ENCODE assay signal across 8 cellular contexts in the genomic region with DNA sequence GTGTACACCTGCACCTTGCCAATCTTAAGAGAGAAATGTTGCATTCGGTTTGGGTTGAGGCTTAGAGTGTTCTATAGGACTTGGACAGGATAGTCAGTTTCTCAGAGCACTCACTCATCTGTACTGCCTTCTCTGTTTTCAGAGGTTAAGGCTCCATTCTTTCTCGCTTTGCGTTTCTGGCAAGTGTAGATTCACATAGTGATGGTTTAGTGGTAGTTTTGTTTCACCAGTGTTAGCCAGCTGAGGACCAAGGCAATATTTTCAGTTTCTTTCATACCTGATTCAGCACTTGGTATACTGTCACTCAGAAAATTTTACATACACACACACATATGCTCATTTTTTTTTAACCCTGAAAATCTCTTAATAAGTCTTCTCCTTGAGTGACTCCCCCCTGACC. TPM values are rescaled to one million over a fixed set of nuclear protein-coding genes. Genes with fewer than 3 reads are reported as not detected.
DNase-seq lines count a peak whose midpoint lies in the region; ATAC-seq and TF ChIP-seq lines count a peak whose summit lies in the region.

No MANE protein-coding gene starts in this region.

- TF ChIP-seq EP300 in esophagus muscularis mucosa (IDR thresholded peaks at IDR 0.05) = no peak

- no peak for DNase-seq in GM12864 (ENCODE audit: low read depth)
- DNase-seq in SJCRH30 = no peak
- no peak for DNase-seq in esophagus muscularis mucosa (ENCODE audit: extremely low spot score)
- no peak for DNase-seq in retinal pigment epithelial cell (ENCODE audit: low read depth)
- no peak for DNase-seq in activated gamma-delta T cell (lab: John Stamatoyannopoulos, UW)
- no peak for DNase-seq in body of pancreas

- TF ChIP-seq POLR2A in esophagus muscularis mucosa (IDR thresholded peaks at IDR 0.05; ENCODE audit: low read depth) = no peak
- no peak for TF ChIP-seq POLR2A in body of pancreas (IDR thresholded peaks at IDR 0.05)

- WGBS in esophagus muscularis mucosa = 61% methylated on average over 3 of the region's 3 CpGs
- WGBS in body of pancreas, 2 donors = 45 to 53% methylated on average over 3 of the region's 3 CpGs

- H3K36me3 ChIP-seq in SJCRH30 (no peaks in the 10 kb centered on the region), esophagus muscularis mucosa (peaks cover 38 to 43% (median 42%) of the 10 kb centered on the region in 4 donors), body of pancreas (replicated peaks in 1 of 2; ENCODE audit: insufficient read depth in 1 of 2, low read depth in 2 of 2) (peaks cover 0 to 18% of the 10 kb centered on the region in 2 donors)

- intact Hi-C loops in esophagus muscularis mucosa (cut with DNase I) (loop anchor here (2.0 kb wide), 1 partner anchor 38 kb away; a partner anchor contains a TSS), body of pancreas (cut with DNase I) (no loop called here)

- H3K4me1 ChIP-seq in SJCRH30 = no peaks in the 10 kb centered on the region
- peaks cover 19 to 22% (median 22%) of the 10 kb centered on the region in 4 donors for H3K4me1 ChIP-seq in esophagus muscularis mucosa
- peaks cover 19% of the 10 kb centered on the region for H3K4me1 ChIP-seq in body of pancreas

- H3K4me3 ChIP-seq in GM12864 (ENCODE audit: low read depth, low read length) (peak overlapping the region; percentile 94), SJCRH30 (peak overlapping the region; percentile 91; the same call in 1 of the 2 replicates), esophagus muscularis mucosa (peak overlapping the region; percentile 94 to 100 (median 98)), retinal pigment epithelial cell (ENCODE audit: low read length) (peak overlapping the region; percentile 98), body of pancreas (no peak overlapping the region)

- H3K27me3 ChIP-seq in SJCRH30 = no peaks in the 10 kb centered on the region
- H3K27me3 ChIP-seq in esophagus muscularis mucosa = no peaks in the 10 kb centered on the region
- H3K27me3 ChIP-seq in body of pancreas = no peaks in the 10 kb centered on the region

- ATAC-seq in GM18858 (IDR thresholded peaks at IDR 0.05; ENCODE audit: unreplicated experiment) (no peak), HG02642 (IDR thresholded peaks at IDR 0.05; ENCODE audit: poor library complexity, unreplicated experiment) (no peak), body of pancreas (no peak)

- H3K9me3 ChIP-seq in SJCRH30 (replicated peaks) (no peaks in the 10 kb centered on the region), esophagus muscularis mucosa (no peaks in the 10 kb centered on the region), body of pancreas (no peaks in the 10 kb centered on the region)

- H3K27ac ChIP-seq in SJCRH30 (no peak overlapping the region), esophagus muscularis mucosa (replicated peaks in 1 of 4) (peak overlapping the region in 3 of 4 donors; percentile 88 to 94 (median 93)), body of pancreas (no peak overlapping the region)

- TF ChIP-seq CTCF in GM12864 (IDR thresholded peaks at IDR 0.05; ENCODE audit: low read depth, low read length, missing control alignments) (no peak), esophagus muscularis mucosa (IDR thresholded peaks at IDR 0.05) (no peak), retinal pigment epithelial cell (conservative IDR thresholded peaks at IDR 0.05; ENCODE audit: low read depth, low read length) (no peak), body of pancreas (IDR thresholded peaks at IDR 0.05) (no peak)

RNA-seq across cellular contexts. Expression of a gene that starts 1.3 kb away (rescaled TPM):
- 13.9 and 15.3 TPM in 2 replicates for total RNA-seq in SJCRH30 (2014; rRNA removed; shearing (Covaris generic))
- total RNA-seq in esophagus muscularis mucosa (10 to 100 TPM; 32.8 to 54.6 (median 42.9) TPM), body of pancreas (10 to 100 TPM; 14.5 to 16.2 TPM)

RNA-seq across cellular contexts. Expression of a gene that starts 36.9 kb away (rescaled TPM):
- total RNA-seq in SJCRH30 (2014; rRNA removed; shearing (Covaris generic)) = 6.0 and 7.5 TPM in 2 replicates
- total RNA-seq in esophagus muscularis mucosa (1 to 10 TPM; 2.1 to 6.5 (median 5.9) TPM), body of pancreas (1 to 10 TPM; 8.6 to 8.9 TPM)

RNA-seq across cellular contexts. Expression of a gene that starts 38.5 kb away (rescaled TPM):
- total RNA-seq in SJCRH30 (2014; rRNA removed; shearing (Covaris generic)) = 40.9 and 46.3 TPM in 2 replicates
- total RNA-seq in esophagus muscularis mucosa (10 to 100 TPM; 45.9 to 56.9 (median 51.5) TPM), body of pancreas (10 to 100 TPM; 58.1 to 84.7 TPM)

RNA-seq across cellular contexts. Expression of a gene that starts 48.2 kb away (rescaled TPM):
- 179 and 184 TPM in 2 replicates for total RNA-seq in SJCRH30 (2014; rRNA removed; shearing (Covaris generic))
- total RNA-seq in esophagus muscularis mucosa (100 to 1,000 TPM; 132 to 186 (median 166) TPM), body of pancreas (10 to 100 TPM; 60.3 to 82.8 TPM)

Comparison
In these comparisons a context has a peak if more than half of its experiments do, and no peak if none do; other contexts are left out.
1. H3K4me3 ChIP-seq: peak in GM12864 (single experiment), SJCRH30 (single experiment), esophagus muscularis mucosa (4 of 4) and retinal pigment epithelial cell (single experiment); none in body of pancreas (0 of 2).
2. H3K27ac ChIP-seq: peak in esophagus muscularis mucosa (3 of 4); none in SJCRH30 (single experiment) and body of pancreas (0 of 4).